9 cellular contexts compared by ENCODE assay signal in the genomic region with DNA sequence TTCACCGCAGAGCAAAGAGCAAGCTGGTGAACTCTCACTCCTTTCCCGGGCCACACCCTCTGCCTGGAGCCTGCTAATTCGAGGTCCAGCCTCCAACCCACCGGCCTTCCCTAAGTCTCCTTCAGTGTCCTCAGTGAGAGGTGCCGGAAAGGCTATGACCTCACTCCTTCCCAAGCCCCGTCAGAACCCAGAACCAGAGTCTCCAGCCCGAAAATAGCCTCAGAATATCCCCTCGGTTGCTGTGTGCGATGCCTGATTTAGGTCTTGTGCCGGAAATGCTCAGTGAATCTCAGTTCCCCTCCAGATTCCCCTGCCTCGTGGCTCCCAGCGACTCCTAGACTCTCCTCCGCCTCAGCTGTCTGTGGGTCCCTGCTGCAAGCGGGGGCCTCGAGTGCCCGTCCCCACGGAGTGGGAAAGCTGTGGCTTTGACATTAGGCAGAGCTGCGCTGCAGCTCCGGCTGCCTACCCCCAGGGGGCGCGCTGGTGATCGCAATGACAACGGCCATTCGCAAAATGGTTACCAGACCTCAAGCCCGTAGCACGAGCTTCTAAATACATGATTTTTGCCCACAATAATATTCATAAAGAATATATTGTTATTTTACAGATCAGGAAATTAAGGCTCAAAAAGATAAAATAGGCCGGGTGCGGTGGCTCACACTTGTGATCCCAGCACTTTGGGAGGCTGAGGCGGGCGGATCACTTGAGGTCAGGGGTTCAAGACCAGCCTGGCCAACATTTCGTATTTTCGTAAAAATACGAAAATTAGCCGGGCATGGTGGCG. TPM values are rescaled to one million over a fixed set of nuclear protein-coding genes. Genes with fewer than 3 reads are reported as not detected.
DNase-seq lines count a peak whose midpoint lies in the region; ATAC-seq and TF ChIP-seq lines count a peak whose summit lies in the region.
"Had no signal": no experiment of that assay in that cellular context is flagged by ENCODE, and none has a peak within 500 bp of the region (broad histone marks: within the 10 kb centered on the region; RNA-seq: fewer than 3 reads in every experiment).

No MANE protein-coding gene starts in this region.

- H3K36me3 ChIP-seq in heart right ventricle (no peaks in the 10 kb centered on the region), upper lobe of left lung (no peaks in the 10 kb centered on the region)

- H3K4me3 ChIP-seq in heart right ventricle (peak overlapping the region in 6 of 10 donors; percentile 16 to 31 (median 24)), upper lobe of left lung (peak overlapping the region in 2 of 4 donors; percentile 9 to 17)

- peak overlapping the region; percentile 53 for H3K4me3 Mint-ChIP-seq in progenitor cell of endocrine pancreas (ENCODE audit: low read depth)

- H3K27ac Mint-ChIP-seq in progenitor cell of endocrine pancreas: no peak overlapping the region

- no peak for TF ChIP-seq EP300 in upper lobe of left lung (IDR thresholded peaks at IDR 0.05)

- 19 to 24% methylated on average over 35 of the region's 35 CpGs for WGBS in heart right ventricle, 2 donors
- WGBS in upper lobe of left lung, 2 donors: 20 to 23% methylated on average over 35 of the region's 35 CpGs

- H3K9me3 Mint-ChIP-seq in progenitor cell of endocrine pancreas (ENCODE audit: low read depth): no peaks in the 10 kb centered on the region

- H3K27me3 ChIP-seq in heart right ventricle (peaks cover 0 to 66% (median 38%) of the 10 kb centered on the region in 7 donors), upper lobe of left lung (no peaks in the 10 kb centered on the region)

- ATAC-seq in heart right ventricle (peak; percentile 75 to 92 (median 84)), upper lobe of left lung (ENCODE audit: low FRiP score in 2 of 2) (peak; percentile 84 to 93)

- H3K27ac ChIP-seq in heart right ventricle: peak overlapping the region in 4 of 10 donors; percentile 14 to 71 (median 25)
- no peak overlapping the region for H3K27ac ChIP-seq in upper lobe of left lung

- H3K9me3 ChIP-seq in heart right ventricle: no peaks in the 10 kb centered on the region
- no peaks in the 10 kb centered on the region for H3K9me3 ChIP-seq in upper lobe of left lung

- H3K27me3 Mint-ChIP-seq in progenitor cell of endocrine pancreas: peaks cover 32% of the 10 kb centered on the region

- intact Hi-C loops in heart right ventricle (cut with DNase I): loop anchor here in 4 of 10 donors (1.0 to 2.0 kb wide), 3 partner anchors 18 to 20 kb away; no protein-coding TSS in a partner anchor

- in situ Hi-C loops in Caki2 (cut with HindIII; ENCODE audit: low pct_unique_long_range_greater_than_20kb, low sequenced_read_pairs): no loop called here

- H3K36me3 Mint-ChIP-seq in progenitor cell of endocrine pancreas (ENCODE audit: insufficient read depth): no peaks in the 10 kb centered on the region

- H3K4me1 Mint-ChIP-seq in progenitor cell of endocrine pancreas (ENCODE audit: low read depth): peaks cover 4% of the 10 kb centered on the region

- TF ChIP-seq CTCF in heart right ventricle (IDR thresholded peaks at IDR 0.05): peak; percentile 89 to 97 (median 96)
- peak; percentile 98 for TF ChIP-seq CTCF in progenitor cell of endocrine pancreas (IDR thresholded peaks at IDR 0.05; ENCODE audit: unreplicated experiment)
- TF ChIP-seq CTCF in upper lobe of left lung (IDR thresholded peaks at IDR 0.05): peak; percentile 89 to 98 (median 92)

- DNase-seq in Caki2 (ENCODE audit: low read depth) (peak; percentile 36), HT1080 (ENCODE audit: low read depth) (peak; percentile 32), SW480 (ENCODE audit: low spot score) (peak; percentile 73), heart right ventricle (peak; percentile 70 to 85), progenitor cell of endocrine pancreas (ENCODE audit: low spot score, unreplicated experiment) (peak; percentile 67), upper lobe of left lung (peak; percentile 75 to 90), GF-D8 (lab: John Stamatoyannopoulos, UW) (no peak)
- peak; percentile 48 for DNase-seq in activated naive CD8-positive, alpha-beta T cell treated with anti-CD3 and anti-CD28 coated beads, Interleukin-2, amount 50 U/mL, for 16 hours (ENCODE audit: low read depth, low spot score)

- H3K4me1 ChIP-seq in heart right ventricle: peaks cover 0 to 13% (median 6%) of the 10 kb centered on the region in 9 donors
- peaks cover 4 to 10% (median 5%) of the 10 kb centered on the region in 4 donors for H3K4me1 ChIP-seq in upper lobe of left lung

- no peak for TF ChIP-seq POLR2A in upper lobe of left lung (IDR thresholded peaks at IDR 0.05)

RNA-seq across cellular contexts. Expression of a gene that starts 4.2 kb away (rescaled TPM):
- not detected in 2 replicates for total RNA-seq in Caki2 (2014; rRNA removed; shearing (Covaris generic); ENCODE audit: low replicate concordance)
- total RNA-seq in HT1080 (2014; rRNA removed; shearing (Covaris generic)): not detected in 2 replicates
- polyA plus RNA-seq in HT1080 (2015; cell fraction: cytosol; rRNA removed): not detected in 2 replicates
- not detected in 2 replicates for polyA plus RNA-seq in HT1080 (2015; cell fraction: nucleus; rRNA removed)
- total RNA-seq in heart right ventricle: not detected
- polyA plus RNA-seq in heart right ventricle: not detected
- total RNA-seq in progenitor cell of endocrine pancreas: 0.07 and 0.10 TPM in 2 replicates
- under 1 TPM in 1 of 6 donors, not detected in 5; 0.10 TPM for total RNA-seq in upper lobe of left lung
- total RNA-seq: activated CD8-positive, alpha-beta memory T cell treated with anti-CD3 and anti-CD28 coated beads for 36 hours had no signal

RNA-seq across cellular contexts. Expression of a gene that starts 46.6 kb away (rescaled TPM):
- not detected in 2 replicates for total RNA-seq in Caki2 (2014; rRNA removed; shearing (Covaris generic); ENCODE audit: low replicate concordance)
- total RNA-seq in HT1080 (2014; rRNA removed; shearing (Covaris generic)): not detected in 2 replicates
- not detected in 2 replicates for polyA plus RNA-seq in HT1080 (2015; cell fraction: cytosol; rRNA removed)
- not detected in 2 replicates for polyA plus RNA-seq in HT1080 (2015; cell fraction: nucleus; rRNA removed)
- total RNA-seq in heart right ventricle (1 to 10 TPM in 1 of 10 donors, under 1 TPM in 4, not detected in 5; 0.15 to 5.9 (median 0.17) TPM), progenitor cell of endocrine pancreas (not detected in 2 replicates), upper lobe of left lung (10 to 100 TPM in 1 of 6 donors, 1 to 10 TPM in 5; 2.0 to 10.5 (median 4.2) TPM)
- under 1 TPM; 0.10 to 0.22 TPM for polyA plus RNA-seq in heart right ventricle
